ENCODE assay signal across 9 cellular contexts in the genomic region with DNA sequence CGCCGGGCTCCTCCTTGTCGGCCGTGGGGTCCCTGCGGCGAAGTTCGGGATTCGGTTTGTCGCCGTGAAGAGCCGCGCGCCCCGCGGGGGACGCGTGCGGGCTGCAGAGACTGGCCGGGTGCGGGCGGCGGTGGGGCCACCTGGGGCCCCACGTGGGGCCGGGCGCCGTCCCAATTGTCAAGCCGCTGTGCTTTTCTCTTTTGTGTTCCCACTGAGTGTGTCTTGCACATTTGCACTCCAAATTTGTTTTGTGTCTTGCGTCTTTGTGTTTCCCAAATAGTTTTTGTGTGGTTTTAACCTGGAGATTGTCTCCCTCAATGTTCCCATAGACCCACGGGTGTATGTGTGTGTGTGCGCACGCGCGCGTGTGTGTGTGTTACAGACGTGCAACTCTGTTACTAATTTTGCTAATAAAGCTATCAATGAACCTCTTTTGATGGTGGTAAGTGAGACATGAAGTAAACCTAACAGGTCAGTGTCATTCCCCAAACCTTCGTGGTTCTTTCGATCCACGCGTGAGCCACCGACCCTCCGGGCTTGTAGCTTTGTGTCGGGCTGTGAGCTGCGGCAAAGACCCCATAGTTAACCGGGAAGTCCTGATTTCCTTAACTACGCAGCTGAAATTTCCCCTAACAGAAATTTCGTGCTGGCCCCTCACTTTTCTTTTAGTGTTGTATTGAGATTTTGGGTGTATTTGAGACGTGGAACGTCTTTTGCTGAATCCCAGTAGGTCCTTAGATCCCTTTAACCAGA. TPM values are rescaled to one million over a fixed set of nuclear protein-coding genes. Genes with fewer than 3 reads are reported as not detected.
DNase-seq lines count a peak whose midpoint lies in the region; ATAC-seq, FAIRE-seq and TF ChIP-seq lines count a peak whose summit lies in the region.
"Had no signal": no experiment of that assay in that cellular context is flagged by ENCODE, and none has a peak within 500 bp of the region (broad histone marks: within the 10 kb centered on the region; RNA-seq: fewer than 3 reads in every experiment).

No MANE protein-coding gene starts in this region.

- intact Hi-C loops in K562 (cut with micrococcal nuclease), result no loop called here

- in situ Hi-C loops in K562 (cut with MboI), result no loop called here

- H2AFZ ChIP-seq in K562 (ENCODE audit: low read depth, low read length), result peak overlapping the region; percentile 14; the same call in 1 of the 2 replicates

- DNase-seq in DMS153 treated with DMSO at 0.1 percent for 48 hours (lab: John Stamatoyannopoulos, UW; ENCODE audit: unreplicated experiment) (peak; percentile 7), DMS153 (lab: John Stamatoyannopoulos, UW) (no peak), T-helper 2 cell (peak in 4 of 5 experiments; percentile 19 to 70 (median 34)), K562 (ENCODE audit: extremely low read depth in 1 of 4, low spot score in 3 of 4) (peak in 2 of 4 experiments; percentile 19 to 46), small intestine (peak; percentile 29), SIG-M5 treated with dmso at 0.1 percent for 504 hours (lab: John Stamatoyannopoulos, UW; ENCODE audit: unreplicated experiment) (no peak)

- peak; percentile 37 for ATAC-seq in HG03045 (IDR thresholded peaks at IDR 0.05; ENCODE audit: unreplicated experiment)
- peak; percentile 66 for ATAC-seq in K562

- FAIRE-seq in K562 (lab: Jason Lieb, UNC) (no peak), small intestine (lab: Jason Lieb, UNC) (no peak)
- FAIRE-seq: A204.1 had no signal

- POLR2A ChIA-PET in K562 (lab: Yijun Ruan, JAX), result no interaction called here

- WGBS in K562 (ENCODE audit: insufficient coverage, low coverage, missing lambda C conversion rate), result 26% methylated on average over 32 of the region's 48 CpGs
- 10 to 29% (median 19%) methylated on average over 47 to 48 of the region's 48 CpGs for WGBS in small intestine, 3 donors

- BruUV-seq in K562 (replicated peaks; lab: Mats Ljungman, UMichigan), result no TSS peak

- H3K9me3 ChIP-seq in K562 (replicated peaks; ENCODE audit: control insufficient read depth, insufficient read depth, low read depth, low read length) (peaks cover 2% of the 10 kb centered on the region; the same call in 1 of the 2 replicates), iPS-15b (ENCODE audit: control insufficient read depth, insufficient read depth, low read length) (no peaks in the 10 kb centered on the region), small intestine (ENCODE audit: control insufficient read depth, low read depth) (no peaks in the 10 kb centered on the region)

- H3K4me2 ChIP-seq in K562 (ENCODE audit: insufficient read depth, low read length), result peak overlapping the region; percentile 16; the same call in 1 of the 2 replicates

- H3K9ac ChIP-seq in K562 (ENCODE audit: insufficient read depth in 1 of 2, low read depth in 2 of 2, low read length in 2 of 2) (peak overlapping the region in 1 of 2 experiments; percentile 6; a peak in 1 of 4 replicates), iPS-15b (ENCODE audit: low read depth, low read length) (no peak overlapping the region)

- TF ChIP-seq CTCF in K562 (IDR thresholded peaks at IDR 0.05 in 2 of 3, conservative IDR thresholded peaks at IDR 0.05 in 1 of 3; ENCODE audit: insufficient read depth in 2 of 3, low read depth in 1 of 3, low read length in 3 of 3), result no peak

- no peak for TF ChIP-seq EP300 in K562 (IDR thresholded peaks at IDR 0.05; ENCODE audit: low read length)

- TF ChIP-seq POLR2A in K562 (conservative IDR thresholded peaks at IDR 0.05), result no peak

- H3K9me1 ChIP-seq in K562 (ENCODE audit: control insufficient read depth, insufficient read depth, low read length), result no peaks in the 10 kb centered on the region

- H3K4me1 ChIP-seq in K562 (replicated peaks in 1 of 2; ENCODE audit: control insufficient read depth in 2 of 2, insufficient read depth in 2 of 2, low read length in 2 of 2) (peaks cover 0 to 11% of the 10 kb centered on the region in 2 experiments; a peak in 2 of 5 replicates), iPS-15b (ENCODE audit: control insufficient read depth, insufficient read depth, low read length) (no peaks in the 10 kb centered on the region), small intestine (ENCODE audit: control insufficient read depth in 2 of 2, insufficient read depth in 1 of 2, low read depth in 1 of 2, low read length in 1 of 2) (no peaks in the 10 kb centered on the region)

- no peaks in the 10 kb centered on the region for H3K36me3 ChIP-seq in K562 (ENCODE audit: control insufficient read depth, insufficient read depth, low read length)
- no peaks in the 10 kb centered on the region for H3K36me3 ChIP-seq in iPS-15b (ENCODE audit: control insufficient read depth, insufficient read depth, low read length)
- no peaks in the 10 kb centered on the region for H3K36me3 ChIP-seq in small intestine (ENCODE audit: control insufficient read depth in 2 of 2, insufficient read depth in 2 of 2, low read length in 2 of 2)

- H3K79me2 ChIP-seq in K562 (ENCODE audit: control insufficient read depth, insufficient read depth, low read length), result no peaks in the 10 kb centered on the region

- H3K4me3 ChIP-seq in K562, result peak overlapping the region; percentile 35
- peak overlapping the region; percentile 66 for H3K4me3 ChIP-seq in iPS-15b (ENCODE audit: low read depth, low read length)
- peak overlapping the region; percentile 87 to 97 for H3K4me3 ChIP-seq in small intestine (ENCODE audit: low read depth in 1 of 2, low read length in 2 of 2)

- H3K27me3 ChIP-seq in K562 (ENCODE audit: control insufficient read depth in 2 of 2, insufficient read depth in 2 of 2, low read length in 2 of 2), result peaks cover 23 to 40% of the 10 kb centered on the region in 2 experiments; a peak in 4 of 5 replicates
- peaks cover 34% of the 10 kb centered on the region for H3K27me3 ChIP-seq in iPS-15b (ENCODE audit: control insufficient read depth, insufficient read depth, low read length)
- no peaks in the 10 kb centered on the region for H3K27me3 ChIP-seq in small intestine (ENCODE audit: control insufficient read depth in 2 of 2, insufficient read depth in 2 of 2, low read length in 2 of 2)

- CTCF ChIA-PET in K562 (lab: Yijun Ruan, JAX; ENCODE audit: low intra/inter-chr PET ratio), result no interaction called here

- H3K27ac ChIP-seq in K562 (ENCODE audit: extremely low read depth, low read depth, low read length) (no peak overlapping the region), small intestine (ENCODE audit: low read depth in 1 of 2, low read length in 1 of 2) (peak overlapping the region; percentile 96 to 99)

- no peaks in the 10 kb centered on the region for H4K20me1 ChIP-seq in K562 (replicated peaks; ENCODE audit: control insufficient read depth, insufficient read depth, low read length)

- TF ChIP-seq RAD21 in K562 (CRISPR knock-in tag; conservative IDR thresholded peaks at IDR 0.05 in 1 of 2, IDR thresholded peaks at IDR 0.05 in 1 of 2), result no peak

TF ChIP-seq in K562, 482 proteins besides CTCF, POLR2A, EP300 and RAD21:
- TF ChIP-seq ZNF121 (CRISPR knock-in tag; conservative IDR thresholded peaks at IDR 0.05) (no peak), NR1H2 (CRISPR knock-in tag; IDR thresholded peaks at IDR 0.05) (no peak), RBFOX2 (IDR thresholded peaks at IDR 0.05; ENCODE audit: low read depth, low read length) (0 out of 2 replicates have a peak, but pooled peaks have one; percentile 30), ZC3H8 (IDR thresholded peaks at IDR 0.05) (no peak), ZNF324 (CRISPR knock-in tag; IDR thresholded peaks at IDR 0.05) (no peak), RBM15 (IDR thresholded peaks at IDR 0.05; ENCODE audit: insufficient read depth, low read length) (no peak), NRF1 (conservative IDR thresholded peaks at IDR 0.05 in 1 of 2, IDR thresholded peaks at IDR 0.05 in 1 of 2) (peak in 1 of 2 experiments; percentile 5; a peak in 1 of 4 replicates), EZH2 (IDR thresholded peaks at IDR 0.05; ENCODE audit: borderline replicate concordance, low read depth, low read length) (0 out of 2 replicates have a peak, but pooled peaks have one; percentile 68), RNF2 (IDR thresholded peaks at IDR 0.05) (0 out of 2 replicates have a peak, but pooled peaks have one; percentile 29), TBP (optimal IDR thresholded peaks at IDR 0.05; ENCODE audit: low read depth, low read length) (peak; percentile 3), CXXC5 (CRISPR knock-in tag; IDR thresholded peaks at IDR 0.05) (peak; percentile 20; the same call in 1 of the 2 replicates), ZNF717 (CRISPR knock-in tag; IDR thresholded peaks at IDR 0.05) (no peak)
- TF ChIP-seq, protein P1, sequence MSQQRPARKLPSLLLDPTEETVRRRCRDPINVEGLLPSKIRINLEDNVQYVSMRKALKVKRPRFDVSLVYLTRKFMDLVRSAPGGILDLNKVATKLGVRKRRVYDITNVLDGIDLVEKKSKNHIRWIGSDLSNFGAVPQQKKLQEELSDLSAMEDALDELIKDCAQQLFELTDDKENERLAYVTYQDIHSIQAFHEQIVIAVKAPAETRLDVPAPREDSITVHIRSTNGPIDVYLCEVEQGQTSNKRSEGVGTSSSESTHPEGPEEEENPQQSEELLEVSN (IDR thresholded peaks at IDR 0.05; ENCODE audit: borderline replicate concordance in 1 of 2, extremely low read depth in 1 of 2, insufficient read depth in 1 of 2, insufficient read length in 1 of 2, low read depth in 1 of 2, low read length in 1 of 2, poor library complexity in 1 of 2, severe bottlenecking in 1 of 2), result peak in 1 of 2 experiments; percentile 75

RNA-seq across cellular contexts. Expression of a gene that starts 0.7 kb away (rescaled TPM):
- 28.7 and 88.2 TPM in 2 replicates for total RNA-seq in K562 (2011; cell fraction: chromatin; rRNA removed; ENCODE audit: low replicate concordance)
- total RNA-seq in K562 (2011; cell fraction: nucleolus; rRNA removed), result 18.0 and 24.6 TPM in 2 replicates
- total RNA-seq in K562 (2011; cell fraction: nucleoplasm; rRNA removed), result 44.3 and 55.4 TPM in 2 replicates
- total RNA-seq in K562 (2014; rRNA removed) (6.6 and 8.3 TPM in 2 replicates), K562 (2014; rRNA removed; fragmentation: Illumina TruSeq; extraction: Trizol) (12.5 and 14.5 TPM in 2 replicates), K562 (2015; rRNA removed; fragmentation: Illumina TruSeq; extraction: Trizol) (11.3 and 11.5 TPM in 2 replicates), K562 (2021) (26.0 and 27.6 TPM in 2 replicates)
- polyA plus RNA-seq in K562 (2011; rRNA removed) (13.1 and 18.3 TPM in 2 replicates), K562 (2014; fragmentation: Illumina TruSeq; extraction: Trizol) (19.7 and 21.2 TPM in 2 replicates), K562 (2014; fragmentation: Nextera tagmentation; extraction: Ambion mirVana) (1 to 10 TPM; 5.4 to 7.1 TPM), K562 (2014; rRNA removed) (15.9 and 18.7 TPM in 2 replicates), small intestine (10 to 100 TPM in 2 of 3 donors, 1 to 10 TPM in 1; 9.5 to 12.0 (median 11.4) TPM)
- polyA plus RNA-seq in K562 (2011; cell fraction: cytosol; rRNA removed), result 5.8 and 13.4 TPM in 2 replicates
- 16.2 and 30.9 TPM in 2 replicates for polyA plus RNA-seq in K562 (2011; cell fraction: nucleus; rRNA removed)
- polyA plus RNA-seq in K562 (2012), result 12.4 and 14.2 TPM in 2 replicates
- polyA minus RNA-seq in K562 (2011; rRNA and poly(A)+ RNA removed), result 19.7 and 30.3 TPM in 2 replicates
- 13.2 and 23.0 TPM in 2 replicates for polyA minus RNA-seq in K562 (2011; cell fraction: cytosol; rRNA and poly(A)+ RNA removed)
- 10.4 and 17.5 TPM in 2 replicates for polyA minus RNA-seq in K562 (2011; cell fraction: nucleus; rRNA and poly(A)+ RNA removed)

Comparison
In these comparisons a context has a peak if more than half of its experiments do, and no peak if none do; other contexts are left out.
1. DNase-seq: peak in DMS153 treated with DMSO at 0.1 percent for 48 hours (single experiment), T-helper 2 cell (4 of 5) and small intestine (single experiment); none in DMS153 (single experiment) and SIG-M5 treated with dmso at 0.1 percent for 504 hours (single experiment).
2. H3K4me3 ChIP-seq: peak in every context shown above with its lines; median percentile 92 in small intestine; 66 in iPS-15b; 35 in K562.